Comparison of ENCODE assay signal across 8 cellular contexts in genomic region chr1:204286841-204287387, GRCh38.
A peak's percentile ranks its signal among the peaks of the same experiment; 100 is the strongest.
DNase-seq lines count a peak whose midpoint lies in the region; ATAC-seq and TF ChIP-seq lines count a peak whose summit lies in the region.

No MANE protein-coding gene starts in this region.

- peaks cover 32% of the 10 kb centered on the region for H3K4me1 Mint-ChIP-seq in CD4-positive, alpha-beta T cell (ENCODE audit: low read depth)
- peaks cover 18% of the 10 kb centered on the region for H3K4me1 Mint-ChIP-seq in activated CD8-positive, alpha-beta memory T cell treated with anti-CD3 and anti-CD28 coated beads, Interleukin-2, amount 10 ng/mL, durations not matched to agents 7 days and 5 days
- peaks cover 73% of the 10 kb centered on the region for H3K4me1 Mint-ChIP-seq in progenitor cell of endocrine pancreas (ENCODE audit: low read depth)
- peaks cover 7% of the 10 kb centered on the region for H3K4me1 Mint-ChIP-seq in chondrocyte (ENCODE audit: low read depth)

- no peaks in the 10 kb centered on the region for H3K9me3 ChIP-seq in CD4-positive, alpha-beta T cell (ENCODE audit: control insufficient read depth, low read length)

- peak; percentile 85 for ATAC-seq in CD4-positive, alpha-beta T cell (ENCODE audit: poor library complexity)
- ATAC-seq in activated CD8-positive, alpha-beta memory T cell treated with anti-CD3 and anti-CD28 coated beads, Interleukin-2, amount 10 ng/mL, durations not matched to agents 7 days and 5 days = peak; percentile 71

- CTCF ChIA-PET in CD4-positive, alpha-beta T cell (lab: Charles Lee) = no interaction called here
- CTCF ChIA-PET in activated CD8-positive, alpha-beta memory T cell treated with anti-CD3 and anti-CD28 coated beads, Interleukin-2, amount 10 ng/mL, durations not matched to agents 7 days and 5 days (lab: Charles Lee) = no interaction called here
- CTCF ChIA-PET in GM10248 (lab: Yijun Ruan, JAX) = no interaction called here

- peak overlapping the region; percentile 80 for H3K4me3 Mint-ChIP-seq in CD4-positive, alpha-beta T cell
- H3K4me3 Mint-ChIP-seq in activated CD8-positive, alpha-beta memory T cell treated with anti-CD3 and anti-CD28 coated beads, Interleukin-2, amount 10 ng/mL, durations not matched to agents 7 days and 5 days = peak overlapping the region; percentile 47
- H3K4me3 Mint-ChIP-seq in progenitor cell of endocrine pancreas (ENCODE audit: low read depth) (peak overlapping the region; percentile 92), chondrocyte (ENCODE audit: unreplicated experiment) (no peak overlapping the region)

- peak overlapping the region; percentile 85 for H3K27ac Mint-ChIP-seq in CD4-positive, alpha-beta T cell
- peak overlapping the region; percentile 66 for H3K27ac Mint-ChIP-seq in activated CD8-positive, alpha-beta memory T cell treated with anti-CD3 and anti-CD28 coated beads, Interleukin-2, amount 10 ng/mL, durations not matched to agents 7 days and 5 days
- H3K27ac Mint-ChIP-seq in progenitor cell of endocrine pancreas (peak overlapping the region; percentile 95), chondrocyte (ENCODE audit: unreplicated experiment) (no peak overlapping the region)

- peak; percentile 9 for TF ChIP-seq CTCF in CD4-positive, alpha-beta T cell (IDR thresholded peaks at IDR 0.05)
- TF ChIP-seq CTCF in progenitor cell of endocrine pancreas (IDR thresholded peaks at IDR 0.05; ENCODE audit: unreplicated experiment) (no peak), GM10248 (IDR thresholded peaks at IDR 0.05; ENCODE audit: control extremely low read depth, extremely low read depth, low read depth, missing control alignments) (no peak), chondrocyte (IDR thresholded peaks at IDR 0.05) (no peak)

- no peaks in the 10 kb centered on the region for H3K27me3 ChIP-seq in CD4-positive, alpha-beta T cell (ENCODE audit: control insufficient read depth, insufficient read depth, low read length)

- peaks cover 6% of the 10 kb centered on the region for H3K27me3 Mint-ChIP-seq in CD4-positive, alpha-beta T cell
- peaks cover 58% of the 10 kb centered on the region for H3K27me3 Mint-ChIP-seq in activated CD8-positive, alpha-beta memory T cell treated with anti-CD3 and anti-CD28 coated beads, Interleukin-2, amount 10 ng/mL, durations not matched to agents 7 days and 5 days
- H3K27me3 Mint-ChIP-seq in progenitor cell of endocrine pancreas = no peaks in the 10 kb centered on the region
- H3K27me3 Mint-ChIP-seq in chondrocyte (ENCODE audit: low read depth) = peaks cover 49% of the 10 kb centered on the region

- peak in 9 of 10 experiments; percentile 10 to 47 (median 18) for DNase-seq in CD4-positive, alpha-beta T cell
- DNase-seq in NCI-H1092 (lab: John Stamatoyannopoulos, UW) (peak; percentile 55), globus pallidus (ENCODE audit: low spot score) (peak; percentile 77), progenitor cell of endocrine pancreas (ENCODE audit: low spot score, unreplicated experiment) (no peak), GM10248 (ENCODE audit: extremely low spot score) (no peak), mesenteric fat pad (ENCODE audit: low spot score) (no peak), chondrocyte (ENCODE audit: low spot score) (no peak)
- DNase-seq in activated CD8-positive, alpha-beta memory T cell treated with anti-CD3 and anti-CD28 coated beads, Interleukin-2, amount 10 ng/mL, durations not matched to agents 7 days and 5 days = peak; percentile 55

- H3K27ac ChIP-seq in CD4-positive, alpha-beta T cell (ENCODE audit: low read depth, low read length) = no peak overlapping the region

- H3K36me3 Mint-ChIP-seq in CD4-positive, alpha-beta T cell (ENCODE audit: low read depth) = no peaks in the 10 kb centered on the region
- H3K36me3 Mint-ChIP-seq in activated CD8-positive, alpha-beta memory T cell treated with anti-CD3 and anti-CD28 coated beads, Interleukin-2, amount 10 ng/mL, durations not matched to agents 7 days and 5 days = no peaks in the 10 kb centered on the region
- peaks cover 5% of the 10 kb centered on the region for H3K36me3 Mint-ChIP-seq in progenitor cell of endocrine pancreas (ENCODE audit: insufficient read depth)
- H3K36me3 Mint-ChIP-seq in chondrocyte (ENCODE audit: low read depth) = no peaks in the 10 kb centered on the region

- intact Hi-C loops in CD4-positive, alpha-beta T cell (cut with DNase I, micrococcal nuclease) = no loop called here

- H3K9me3 Mint-ChIP-seq in CD4-positive, alpha-beta T cell = no peaks in the 10 kb centered on the region
- H3K9me3 Mint-ChIP-seq in activated CD8-positive, alpha-beta memory T cell treated with anti-CD3 and anti-CD28 coated beads, Interleukin-2, amount 10 ng/mL, durations not matched to agents 7 days and 5 days (ENCODE audit: low read depth) = no peaks in the 10 kb centered on the region
- H3K9me3 Mint-ChIP-seq in progenitor cell of endocrine pancreas (ENCODE audit: low read depth) = no peaks in the 10 kb centered on the region
- no peaks in the 10 kb centered on the region for H3K9me3 Mint-ChIP-seq in chondrocyte (ENCODE audit: low read depth)

- POLR2A ChIA-PET in CD4-positive, alpha-beta T cell (lab: Charles Lee) = no interaction called here
- POLR2A ChIA-PET in GM10248 (lab: Yijun Ruan, JAX) = no interaction called here

Comparison
In these comparisons a context has a peak if more than half of its experiments do, and no peak if none do; other contexts are left out.
1. DNase-seq: peak in CD4-positive, alpha-beta T cell (9 of 10), NCI-H1092 (single experiment), activated CD8-positive, alpha-beta memory T cell treated with anti-CD3 and anti-CD28 coated beads, Interleukin-2, amount 10 ng/mL, durations not matched to agents 7 days and 5 days (single experiment) and globus pallidus (single experiment); none in progenitor cell of endocrine pancreas (single experiment), GM10248 (single experiment), mesenteric fat pad (single experiment) and chondrocyte (single experiment).